3 cellular contexts compared by ENCODE assay signal in genomic region chr5:30325795-30326194, GRCh38.
"Had no signal": no experiment of that assay in that cellular context is flagged by ENCODE, and none has a peak within 500 bp of the region (broad histone marks: within the 10 kb centered on the region; RNA-seq: fewer than 3 reads in every experiment).

No MANE protein-coding gene starts in this region.

- DNase-seq: GDM1, GF-D8 had no signal

- H3K4me3 ChIP-seq: GM12878 had no signal

- ATAC-seq: GM12878 had no signal
